8 cellular contexts compared by ENCODE assay signal in genomic region chr5:128498844-128499455, GRCh38. TPM values are rescaled to one million over a fixed set of nuclear protein-coding genes. Genes with fewer than 3 reads are reported as not detected.
DNase-seq lines count a peak whose midpoint lies in the region; ATAC-seq and TF ChIP-seq lines count a peak whose summit lies in the region.

No MANE protein-coding gene starts in this region.

- H3F3A ChIP-seq in GM23248 (ENCODE audit: insufficient read depth) = no peaks in the 10 kb centered on the region

- no peaks in the 10 kb centered on the region for H3K9me2 ChIP-seq in GM23248 (ENCODE audit: insufficient read depth)

- no peaks in the 10 kb centered on the region for H3K36me3 ChIP-seq in GM23248 (ENCODE audit: low read depth)
- H3K36me3 ChIP-seq in RWPE2 (ENCODE audit: low read depth) = peaks cover 42% of the 10 kb centered on the region
- no peaks in the 10 kb centered on the region for H3K36me3 ChIP-seq in uterus

- peaks cover 4% of the 10 kb centered on the region for H3K27me3 Mint-ChIP-seq in glutamatergic neuron (ENCODE audit: unreplicated experiment)

- TF ChIP-seq POLR2A in uterus (IDR thresholded peaks at IDR 0.05) = no peak

- no peak overlapping the region for H3K4me3 ChIP-seq in GM23248
- H3K4me3 ChIP-seq in RWPE2 (ENCODE audit: severe bottlenecking) = no peak overlapping the region
- H3K4me3 ChIP-seq in uterus = no peak overlapping the region

- H3K4me1 ChIP-seq in GM23248 (ENCODE audit: insufficient read depth) (no peaks in the 10 kb centered on the region), RWPE2 (ENCODE audit: insufficient read depth, poor library complexity, severe bottlenecking) (no peaks in the 10 kb centered on the region), uterus (no peaks in the 10 kb centered on the region)

- no peaks in the 10 kb centered on the region for H3K79me2 ChIP-seq in GM23248 (ENCODE audit: insufficient read depth)

- no peak overlapping the region for H3K27ac Mint-ChIP-seq in glutamatergic neuron (ENCODE audit: unreplicated experiment)

- DNase-seq in Ammon's horn (ENCODE audit: low spot score) (peak; percentile 15), GM23248 (peak; percentile 80), RWPE2 (ENCODE audit: low spot score) (no peak), glutamatergic neuron (no peak), uterus (no peak), ecto neural progenitor cell (ENCODE audit: low spot score) (no peak)
- no peak for DNase-seq in stimulated activated naive CD4-positive, alpha-beta T cell (lab: John Stamatoyannopoulos, UW)

- H3K4me2 ChIP-seq in GM23248 (ENCODE audit: unreplicated experiment) = no peak overlapping the region

- intact Hi-C loops in uterus (cut with DNase I; ENCODE audit: low total_unique reads) = no loop called here

- H3K27ac ChIP-seq in GM23248 = no peak overlapping the region
- no peak overlapping the region for H3K27ac ChIP-seq in RWPE2 (ENCODE audit: poor library complexity, severe bottlenecking)
- H3K27ac ChIP-seq in uterus = no peak overlapping the region

- H2AFZ ChIP-seq in GM23248 = no peak overlapping the region

- peaks cover 13% of the 10 kb centered on the region for H3K36me3 Mint-ChIP-seq in glutamatergic neuron (ENCODE audit: unreplicated experiment)

- H3K4me1 Mint-ChIP-seq in glutamatergic neuron (ENCODE audit: low read depth, unreplicated experiment) = peaks cover 3% of the 10 kb centered on the region

- TF ChIP-seq CTCF in RWPE2 (IDR thresholded peaks at IDR 0.05; ENCODE audit: poor library complexity, severe bottlenecking) (peak; percentile 65), glutamatergic neuron (IDR thresholded peaks at IDR 0.05; ENCODE audit: partially characterized antibody, unreplicated experiment) (peak; percentile 61), uterus (IDR thresholded peaks at IDR 0.05) (peak; percentile 30 to 51 (median 42))

- in situ Hi-C loops in GM23248 (cut with MboI) = loop anchor here (10.0 kb wide), 1 partner anchor 284 kb away; no protein-coding TSS in a partner anchor

- WGBS in GM23248 (ENCODE audit: low coverage in 1 of 2, low lambda C conversion rate in 2 of 2, missing lambda C conversion rate in 2 of 2), 2 experiments = 35 to 41% methylated on average over 5 of the region's 5 CpGs

- H3K9ac ChIP-seq in GM23248 = no peak overlapping the region

- peaks cover 8% of the 10 kb centered on the region for H3K9me3 Mint-ChIP-seq in glutamatergic neuron (ENCODE audit: unreplicated experiment)

- no peak for ATAC-seq in RWPE2 (ENCODE audit: low read depth)
- ATAC-seq in GM21526 (IDR thresholded peaks at IDR 0.05; ENCODE audit: low FRiP score, unreplicated experiment) = no peak

- no peaks in the 10 kb centered on the region for H3K27me3 ChIP-seq in GM23248 (replicated peaks; ENCODE audit: insufficient read depth)
- no peaks in the 10 kb centered on the region for H3K27me3 ChIP-seq in RWPE2 (ENCODE audit: insufficient read depth, poor library complexity, severe bottlenecking)
- H3K27me3 ChIP-seq in uterus = no peaks in the 10 kb centered on the region

- H3K9me3 ChIP-seq in GM23248 (ENCODE audit: low read depth) (no peaks in the 10 kb centered on the region), RWPE2 (ENCODE audit: severe bottlenecking) (peaks cover 7% of the 10 kb centered on the region), uterus (no peaks in the 10 kb centered on the region)

- no peaks in the 10 kb centered on the region for H4K20me1 ChIP-seq in GM23248 (ENCODE audit: insufficient read depth)

- no peak overlapping the region for H3K4me3 Mint-ChIP-seq in glutamatergic neuron (ENCODE audit: unreplicated experiment)

RNA-seq across cellular contexts. Expression of gene FBN2, which starts 39.1 kb away (rescaled TPM):
- 63.2 and 70.8 TPM in 2 replicates for total RNA-seq in GM23248 (2014; rRNA removed; shearing (Covaris generic))
- polyA plus RNA-seq in GM23248 (2016; fragmentation: Nextera tagmentation; extraction: Ambion mirVana) = 15.2 and 15.7 TPM in 2 replicates
- total RNA-seq in glutamatergic neuron (ENCODE audit: unreplicated experiment) (0.86 TPM), uterus (100 to 1,000 TPM in 1 of 4 donors, 1 to 10 TPM in 3; 1.0 to 389 (median 2.8) TPM)

Comparison
In these comparisons a context has a peak if more than half of its experiments do, and no peak if none do; other contexts are left out.
1. DNase-seq: peak in Ammon's horn (single experiment) and GM23248 (single experiment); none in RWPE2 (single experiment), glutamatergic neuron (single experiment), uterus (0 of 2), ecto neural progenitor cell (single experiment) and stimulated activated naive CD4-positive, alpha-beta T cell (0 of 6).
2. Peak in every context shown above with its lines, with median percentiles within 50 percentile points of each other: CTCF ChIP-seq.